Comparison of ENCODE assay signal across 8 cellular contexts in the genomic region with DNA sequence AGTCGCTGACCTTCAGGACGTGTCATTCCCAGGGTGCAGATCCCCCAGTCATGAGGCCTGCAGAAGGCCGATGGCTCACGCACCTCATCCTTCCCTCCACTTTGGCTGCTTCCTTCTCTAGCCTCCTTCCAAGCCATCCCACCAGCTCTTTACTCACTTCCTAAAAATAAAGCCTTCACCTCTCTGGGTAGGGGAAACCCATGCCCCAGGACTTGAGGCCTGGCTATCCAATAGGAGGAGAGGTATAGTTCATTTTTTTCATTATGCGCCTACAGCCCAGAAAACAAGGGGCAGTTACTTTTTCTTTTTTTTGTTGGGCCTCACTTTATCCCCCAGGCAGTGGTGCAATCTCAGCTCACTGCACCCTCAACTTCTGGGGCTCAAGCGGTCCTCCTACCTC.
"Had no signal": no experiment of that assay in that cellular context is flagged by ENCODE, and none has a peak within 500 bp of the region (broad histone marks: within the 10 kb centered on the region; RNA-seq: fewer than 3 reads in every experiment).

No MANE protein-coding gene starts in this region.

- H3K4me1 ChIP-seq: ascending aorta had no signal

- FAIRE-seq: colon had no signal

- H3K4me3 Mint-ChIP-seq: activated T-cell treated with anti-CD3 and anti-CD28 coated beads, Interleukin-2, amount 50 U/mL, for 72 hours had no signal

- H3K27me3 ChIP-seq: ascending aorta, upper lobe of left lung had no signal

- H3K4me2 ChIP-seq: smooth muscle cell had no signal

- H3K4me3 ChIP-seq: ascending aorta, smooth muscle cell, upper lobe of left lung had no signal

- DNase-seq: effector CD4-positive, alpha-beta T cell; hippocampal formation; stimulated activated naive CD4-positive, alpha-beta T cell had no signal

- H3K36me3 ChIP-seq: ascending aorta, upper lobe of left lung had no signal

- H3K27ac ChIP-seq: ascending aorta, upper lobe of left lung had no signal

- H3K27ac Mint-ChIP-seq: activated T-cell treated with anti-CD3 and anti-CD28 coated beads, Interleukin-2, amount 50 U/mL, for 72 hours had no signal
